20 cellular contexts compared by ENCODE assay signal in the genomic region with DNA sequence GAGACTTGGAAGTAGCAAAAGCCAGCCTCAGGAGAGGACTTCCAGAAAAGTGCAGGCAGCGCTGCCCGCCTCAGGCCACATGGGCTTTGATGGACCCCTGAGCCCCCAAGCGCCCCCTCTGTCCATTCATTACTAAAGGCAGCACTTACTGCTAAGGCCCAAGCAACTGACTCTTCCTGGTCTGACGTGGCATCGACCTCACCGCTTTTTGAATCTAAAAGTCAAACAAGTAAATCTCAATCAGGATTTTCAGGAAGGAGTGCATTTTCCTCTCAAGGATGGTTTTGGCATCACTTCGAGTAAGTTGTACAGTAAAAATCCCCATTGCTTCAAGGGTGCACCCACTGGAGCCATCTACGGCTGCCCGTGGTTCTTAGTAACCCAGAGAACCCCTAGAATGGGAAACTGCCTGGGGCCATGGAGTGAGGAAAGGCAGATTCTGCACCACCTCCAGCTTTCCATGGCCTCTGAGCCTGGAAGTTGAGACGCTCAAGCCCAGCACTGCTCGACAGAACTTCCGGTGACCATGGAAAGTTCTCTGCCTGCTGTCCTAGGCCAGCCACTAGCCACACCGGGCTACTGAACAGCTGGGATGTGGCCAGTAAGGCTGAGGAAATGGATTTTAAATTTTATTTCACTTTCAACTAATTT.
"Had no signal": no experiment of that assay in that cellular context is flagged by ENCODE, and none has a peak within 500 bp of the region (broad histone marks: within the 10 kb centered on the region; RNA-seq: fewer than 3 reads in every experiment).

No MANE protein-coding gene starts in this region.

- H3K9me3 Mint-ChIP-seq: brain; nephron; T-helper 1 cell treated with Interleukin-12 subunit alpha and Interleukin-12 subunit beta and Interleukin-4 antibody, amounts not matched to agents 30 μg/mL and 1 μg/mL, for 36 hours had no signal

- H3K27me3 Mint-ChIP-seq: activated CD8-positive, alpha-beta memory T cell treated with anti-CD3 and anti-CD28 coated beads, Interleukin-2, amount 10 ng/mL, durations not matched to agents 7 days and 5 days; brain had no signal

- H3K4me3 Mint-ChIP-seq: activated CD8-positive, alpha-beta memory T cell treated with anti-CD3 and anti-CD28 coated beads, Interleukin-2, amount 10 ng/mL, durations not matched to agents 7 days and 5 days; brain; nephron; T-helper 1 cell treated with Interleukin-12 subunit alpha and Interleukin-12 subunit beta and Interleukin-4 antibody, amounts not matched to agents 30 μg/mL and 1 μg/mL, for 36 hours had no signal

- DNase-seq: activated CD4-positive, alpha-beta T cell treated with anti-CD3 and anti-CD28 coated beads for 1 hour; activated CD4-positive, alpha-beta T cell treated with anti-CD3 and anti-CD28 coated beads, Interleukin-2, amount 50 U/mL, for 48 hours; activated CD8-positive, alpha-beta memory T cell treated with anti-CD3 and anti-CD28 coated beads, Interleukin-2, amount 10 ng/mL, durations not matched to agents 7 days and 5 days; activated naive CD4-positive, alpha-beta T cell; anterior cingulate cortex; central memory CD4-positive, alpha-beta T cell; colonic mucosa; gastrocnemius medialis; mesendoderm; nucleus accumbens; posterior cingulate gyrus; retina; stimulated activated CD4-positive, alpha-beta T cell treated with anti-CD3 and anti-CD28 coated beads, Interleukin-12 subunit alpha, Interleukin-12 subunit beta, amount 100 ng/mL, for 4 hours; stimulated activated CD4-positive, alpha-beta T cell treated with anti-CD3 and anti-CD28 coated beads, Interleukin-1b, Interleukin-23, amount 100 ng/mL, for 48 hours; stimulated activated naive CD8-positive, alpha-beta T cell treated with anti-CD3 and anti-CD28 coated beads, Interleukin-15, Interleukin-2, amounts not matched to agents 100 U/mL and 50 U/mL, for 24 hours had no signal

- H3K27ac Mint-ChIP-seq: activated CD8-positive, alpha-beta memory T cell treated with anti-CD3 and anti-CD28 coated beads, Interleukin-2, amount 10 ng/mL, durations not matched to agents 7 days and 5 days; nephron had no signal

- H3K27me3 ChIP-seq: colonic mucosa, gastrocnemius medialis, tibial nerve had no signal

- H3K4me3 ChIP-seq: colonic mucosa, gastrocnemius medialis, tibial nerve had no signal

- ATAC-seq: activated CD8-positive, alpha-beta memory T cell treated with anti-CD3 and anti-CD28 coated beads, Interleukin-2, amount 10 ng/mL, durations not matched to agents 7 days and 5 days; gastrocnemius medialis; left ventricle myocardium superior; stimulated activated naive CD8-positive, alpha-beta T cell treated with anti-CD3 and anti-CD28 coated beads, Interleukin-15, Interleukin-2, amounts not matched to agents 100 U/mL and 50 U/mL, for 24 hours had no signal

- H3K4me1 ChIP-seq: colonic mucosa, gastrocnemius medialis, tibial nerve had no signal

- H3K9me3 ChIP-seq: colonic mucosa, gastrocnemius medialis, tibial nerve had no signal

- H3K36me3 ChIP-seq: colonic mucosa, gastrocnemius medialis, tibial nerve had no signal

- H3K27ac ChIP-seq: colonic mucosa, gastrocnemius medialis, tibial nerve had no signal
